Comparison of ENCODE assay signal across 8 cellular contexts in genomic region chr9:79569814-79570448, GRCh38. TPM values are rescaled to one million over a fixed set of nuclear protein-coding genes. Genes with fewer than 3 reads are reported as not detected.
DNase-seq lines count a peak whose midpoint lies in the region; ATAC-seq, FAIRE-seq and TF ChIP-seq lines count a peak whose summit lies in the region.

No MANE protein-coding gene starts in this region.

- CTCF ChIA-PET in SK-N-SH (lab: Yijun Ruan, JAX): no interaction called here

- peaks cover 4% of the 10 kb centered on the region for H3F3A ChIP-seq in SK-N-SH (replicated peaks; ENCODE audit: insufficient read depth)

- TF ChIP-seq EP300 in SK-N-SH (IDR thresholded peaks at IDR 0.05; ENCODE audit: borderline replicate concordance in 1 of 2, low read depth in 1 of 2, low read length in 1 of 2): no peak
- no peak for TF ChIP-seq EP300 in suprapubic skin (IDR thresholded peaks at IDR 0.05)

- H3K9me3 ChIP-seq in SK-N-SH (no peaks in the 10 kb centered on the region), adipocyte (ENCODE audit: control insufficient read depth, low read length) (no peaks in the 10 kb centered on the region), keratinocyte (ENCODE audit: control insufficient read depth, low read depth, low read length) (no peaks in the 10 kb centered on the region), suprapubic skin (no peaks in the 10 kb centered on the region)

- dilution Hi-C loops in keratinocyte (cut with MboI; ENCODE audit: extremely low pct_ligation_motif_present, low sequenced_read_pairs): no loop called here

- H3K79me2 ChIP-seq in SK-N-SH (ENCODE audit: insufficient read depth) (peaks cover 30% of the 10 kb centered on the region), keratinocyte (ENCODE audit: control insufficient read depth, insufficient read depth, low read length) (peaks cover 18% of the 10 kb centered on the region)

- TF ChIP-seq CTCF in SK-N-SH (IDR thresholded peaks at IDR 0.05) (no peak), keratinocyte (optimal IDR thresholded peaks at IDR 0.05 in 1 of 3, IDR thresholded peaks at IDR 0.05 in 1 of 3, conservative IDR thresholded peaks at IDR 0.05 in 1 of 3; ENCODE audit: extremely low read depth in 1 of 3, insufficient read depth in 2 of 3, low read length in 3 of 3) (no peak), suprapubic skin (IDR thresholded peaks at IDR 0.05) (no peak)

- no peaks in the 10 kb centered on the region for H3K9me1 ChIP-seq in keratinocyte (ENCODE audit: control insufficient read depth, extremely low read depth, insufficient read depth, low read length)

- H3K4me2 ChIP-seq in SK-N-SH: peak overlapping the region; percentile 85
- H3K4me2 ChIP-seq in keratinocyte (ENCODE audit: control insufficient read depth, extremely low read depth, insufficient read depth, low read depth, low read length): peak overlapping the region; percentile 90

- 44% methylated on average over 18 of the region's 18 CpGs for WGBS in SK-N-SH (ENCODE audit: low lambda C conversion rate)
- 43% methylated on average over 18 of the region's 18 CpGs for WGBS in suprapubic skin

- no peak for ATAC-seq in SK-N-SH treated with all-trans-retinoic acid at 6 μM for 48 hours
- no peak for ATAC-seq in GM21390 (IDR thresholded peaks at IDR 0.05; ENCODE audit: unreplicated experiment)
- no peak for ATAC-seq in GM19395 (IDR thresholded peaks at IDR 0.05; ENCODE audit: unreplicated experiment)
- no peak for ATAC-seq in GM21367 (IDR thresholded peaks at IDR 0.05; ENCODE audit: unreplicated experiment)

- POLR2A ChIA-PET in SK-N-SH (lab: Yijun Ruan, JAX): no interaction called here

- H3K4me1 ChIP-seq in SK-N-SH (ENCODE audit: control insufficient read depth in 1 of 2, insufficient read depth in 2 of 2, low read depth in 1 of 2, low read length in 1 of 2) (no peaks in the 10 kb centered on the region; a peak in 1 of 4 replicates), adipocyte (ENCODE audit: control insufficient read depth, insufficient read depth, low read length) (peaks cover 13% of the 10 kb centered on the region), keratinocyte (ENCODE audit: control insufficient read depth, extremely low read depth, insufficient read depth, low read length) (peaks cover 14% of the 10 kb centered on the region), suprapubic skin (peaks cover 22% of the 10 kb centered on the region)

- no peak for FAIRE-seq in keratinocyte (lab: Jason Lieb, UNC)

- no peaks in the 10 kb centered on the region for H3K36me3 ChIP-seq in SK-N-SH (replicated peaks in 1 of 2; ENCODE audit: control insufficient read depth in 1 of 2, insufficient read depth in 2 of 2, low read length in 1 of 2)
- H3K36me3 ChIP-seq in adipocyte (ENCODE audit: control insufficient read depth, insufficient read depth, low read length, severe bottlenecking): no peaks in the 10 kb centered on the region
- no peaks in the 10 kb centered on the region for H3K36me3 ChIP-seq in keratinocyte (ENCODE audit: control insufficient read depth in 2 of 2, extremely low read depth in 1 of 2, insufficient read depth in 2 of 2, low read length in 2 of 2)
- no peaks in the 10 kb centered on the region for H3K36me3 ChIP-seq in suprapubic skin

- H3K4me3 ChIP-seq in SK-N-SH (ENCODE audit: low read depth in 2 of 2, low read length in 1 of 2): peak overlapping the region; percentile 70 to 81
- peak overlapping the region; percentile 93 for H3K4me3 ChIP-seq in adipocyte (ENCODE audit: low read length)
- H3K4me3 ChIP-seq in keratinocyte (ENCODE audit: control insufficient read depth in 2 of 3, extremely low read depth in 1 of 3, insufficient read depth in 2 of 3, low read depth in 1 of 3, low read length in 3 of 3): peak overlapping the region; percentile 62 to 81 (median 76)
- H3K4me3 ChIP-seq in suprapubic skin: peak overlapping the region; percentile 99

- H3K27ac ChIP-seq in SK-N-SH (ENCODE audit: low read depth in 2 of 2, low read length in 1 of 2) (peak overlapping the region in 1 of 2 experiments; percentile 81; a peak in 1 of 4 replicates), keratinocyte (ENCODE audit: control insufficient read depth, insufficient read depth, low read length) (no peak overlapping the region), suprapubic skin (no peak overlapping the region)

- no peak for TF ChIP-seq RAD21 in SK-N-SH (IDR thresholded peaks at IDR 0.05; ENCODE audit: low read length)

- no peak for TF ChIP-seq POLR2A in suprapubic skin (IDR thresholded peaks at IDR 0.05)

- H4K20me1 ChIP-seq in SK-N-SH (ENCODE audit: insufficient read depth): 0 out of 2 replicates have a peak, but pooled peaks cover 3% of the 10 kb centered on the region
- no peaks in the 10 kb centered on the region for H4K20me1 ChIP-seq in keratinocyte (ENCODE audit: control insufficient read depth, extremely low read depth, insufficient read depth, low read length)

- H3K9ac ChIP-seq in SK-N-SH: peak overlapping the region; percentile 67; the same call in 1 of the 2 replicates
- H3K9ac ChIP-seq in adipocyte (ENCODE audit: low read length): peak overlapping the region; percentile 75
- peak overlapping the region; percentile 84 for H3K9ac ChIP-seq in keratinocyte (ENCODE audit: control insufficient read depth, extremely low read depth, insufficient read depth, low read length)

- H3K9me2 ChIP-seq in SK-N-SH: no peaks in the 10 kb centered on the region

- H3K27me3 ChIP-seq in SK-N-SH (ENCODE audit: insufficient read depth): no peaks in the 10 kb centered on the region
- H3K27me3 ChIP-seq in adipocyte (replicated peaks; ENCODE audit: control insufficient read depth, insufficient read depth, low read length): peaks cover 23% of the 10 kb centered on the region
- no peaks in the 10 kb centered on the region for H3K27me3 ChIP-seq in keratinocyte (ENCODE audit: control insufficient read depth, extremely low read depth, insufficient read depth, low read length)
- no peaks in the 10 kb centered on the region for H3K27me3 ChIP-seq in suprapubic skin

- H2AFZ ChIP-seq in SK-N-SH (ENCODE audit: low read depth) (peak overlapping the region; percentile 84), keratinocyte (ENCODE audit: control insufficient read depth, low read length) (peak overlapping the region; percentile 98)

- no peak for DNase-seq in SK-N-SH
- DNase-seq in adipocyte (ENCODE audit: low read depth): peak; percentile 59
- DNase-seq in keratinocyte (ENCODE audit: low read depth, low spot score): no peak
- DNase-seq in suprapubic skin (ENCODE audit: low spot score in 2 of 2): no peak

TF ChIP-seq in SK-N-SH, 30 proteins besides CTCF, POLR2A, EP300 and RAD21 (continues in another document):
- TF ChIP-seq GATA2 (CRISPR knock-in tag; IDR thresholded peaks at IDR 0.05) (no peak), USF2 (IDR thresholded peaks at IDR 0.05; ENCODE audit: borderline replicate concordance, low read depth, low read length) (no peak), NRF1 (IDR thresholded peaks at IDR 0.05; ENCODE audit: low read depth, low read length) (no peak), RXRA (IDR thresholded peaks at IDR 0.05; ENCODE audit: borderline replicate concordance, low read depth) (no peak), CHD2 (IDR thresholded peaks at IDR 0.05; ENCODE audit: low read length, partially characterized antibody) (no peak), NFIC (IDR thresholded peaks at IDR 0.05; ENCODE audit: borderline replicate concordance) (no peak), SIN3A (IDR thresholded peaks at IDR 0.05; ENCODE audit: borderline replicate concordance, low read depth, low read length) (no peak), TEAD4 (IDR thresholded peaks at IDR 0.05; ENCODE audit: borderline replicate concordance, insufficient read depth) (no peak), MEF2A (IDR thresholded peaks at IDR 0.05; ENCODE audit: borderline replicate concordance, low read depth) (no peak)

TF ChIP-seq in SK-N-SH treated with all-trans-retinoic acid at 6 μM for 48 hours, 23 proteins besides CTCF, POLR2A, EP300 and RAD21 (continues in another document):
- TF ChIP-seq, protein P1, sequence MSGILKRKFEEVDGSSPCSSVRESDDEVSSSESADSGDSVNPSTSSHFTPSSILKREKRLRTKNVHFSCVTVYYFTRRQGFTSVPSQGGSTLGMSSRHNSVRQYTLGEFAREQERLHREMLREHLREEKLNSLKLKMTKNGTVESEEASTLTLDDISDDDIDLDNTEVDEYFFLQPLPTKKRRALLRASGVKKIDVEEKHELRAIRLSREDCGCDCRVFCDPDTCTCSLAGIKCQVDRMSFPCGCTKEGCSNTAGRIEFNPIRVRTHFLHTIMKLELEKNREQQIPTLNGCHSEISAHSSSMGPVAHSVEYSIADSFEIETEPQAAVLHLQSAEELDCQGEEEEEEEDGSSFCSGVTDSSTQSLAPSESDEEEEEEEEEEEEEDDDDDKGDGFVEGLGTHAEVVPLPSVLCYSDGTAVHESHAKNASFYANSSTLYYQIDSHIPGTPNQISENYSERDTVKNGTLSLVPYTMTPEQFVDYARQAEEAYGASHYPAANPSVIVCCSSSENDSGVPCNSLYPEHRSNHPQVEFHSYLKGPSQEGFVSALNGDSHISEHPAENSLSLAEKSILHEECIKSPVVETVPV (CRISPR knock-in tag; IDR thresholded peaks at IDR 0.05): no peak
- no peak for TF ChIP-seq PPARA (CRISPR knock-in tag; IDR thresholded peaks at IDR 0.05; ENCODE audit: borderline replicate concordance)

RNA-seq across cellular contexts. Expression of gene TLE4, which starts 1.8 kb away (rescaled TPM):
- polyA plus RNA-seq in SK-N-SH (2012; rRNA removed) (40.4 and 49.5 TPM in 2 replicates), keratinocyte (12.6 to 21.9 TPM (median 14.7 TPM) in 3 replicates)
- polyA plus RNA-seq in SK-N-SH (2012; cell fraction: cytosol; rRNA removed): 45.0 and 48.3 TPM in 2 replicates
- 86.9 and 87.3 TPM in 2 replicates for polyA plus RNA-seq in SK-N-SH (2012; cell fraction: nucleus; rRNA removed)
- 18.8 TPM for polyA plus RNA-seq in keratinocyte (2011; ENCODE audit: low read depth)
- 11.1 and 19.7 TPM in 2 replicates for polyA plus RNA-seq in keratinocyte (2011; cell fraction: cytosol; rRNA removed)
- polyA plus RNA-seq in keratinocyte (2011; cell fraction: nucleus; rRNA removed): 29.1 and 30.6 TPM in 2 replicates
- 10.4 and 11.1 TPM in 2 replicates for polyA plus RNA-seq in keratinocyte (2012; ENCODE audit: low replicate concordance)
- 17.9 to 40.4 TPM (median 23.3 TPM) in 3 replicates for polyA minus RNA-seq in keratinocyte
- polyA minus RNA-seq in keratinocyte (2011; cell fraction: cytosol; rRNA and poly(A)+ RNA removed): 20.3 TPM
- 31.8 and 54.6 TPM in 2 replicates for polyA minus RNA-seq in keratinocyte (2011; cell fraction: nucleus; rRNA and poly(A)+ RNA removed)
- 100 to 1,000 TPM in 1 of 4 donors, 10 to 100 TPM in 3; 44.3 to 109 (median 67.0) TPM for total RNA-seq in suprapubic skin
